Comparison of ENCODE assay signal across 16 cellular contexts in genomic region chr7:122485841-122486240, GRCh38.
"Had no signal": no experiment of that assay in that cellular context is flagged by ENCODE, and none has a peak within 500 bp of the region (broad histone marks: within the 10 kb centered on the region; RNA-seq: fewer than 3 reads in every experiment).

No MANE protein-coding gene starts in this region.

- H3K9ac ChIP-seq: parathyroid adenoma had no signal

- FAIRE-seq: keratinocyte had no signal

- H3K36me3 ChIP-seq: neutrophil had no signal

- H3K4me1 ChIP-seq: esophagus muscularis mucosa, parathyroid adenoma had no signal

- H3K27ac ChIP-seq: coronary artery, esophagus muscularis mucosa, neutrophil, parathyroid adenoma had no signal

- H3K27me3 ChIP-seq: esophagus muscularis mucosa, neutrophil had no signal

- DNase-seq: activated CD4-positive, alpha-beta T cell treated with anti-CD3 and anti-CD28 coated beads, Interleukin-2, amount 10 ng/mL, durations not matched to agents 7 days and 5 days; activated naive CD4-positive, alpha-beta T cell; activated naive CD8-positive, alpha-beta T cell treated with anti-CD3 and anti-CD28 coated beads, Interleukin-2, amount 10 ng/mL, durations not matched to agents 7 days and 5 days; aorta; caudate nucleus; effector CD4-positive, alpha-beta T cell; mammary epithelial cell; mucosa of descending colon; naive thymus-derived CD4-positive, alpha-beta T cell; stimulated activated CD4-positive, alpha-beta T cell treated with anti-CD3 and anti-CD28 coated beads, Interleukin-2, amount 100 ng/mL, for 48 hours; T-helper 2 cell had no signal

- H3K4me3 ChIP-seq: coronary artery, esophagus muscularis mucosa, mucosa of descending colon had no signal

- H3K9me3 ChIP-seq: esophagus muscularis mucosa, mucosa of descending colon, neutrophil had no signal
